22 cellular contexts compared by ENCODE assay signal in the genomic region with DNA sequence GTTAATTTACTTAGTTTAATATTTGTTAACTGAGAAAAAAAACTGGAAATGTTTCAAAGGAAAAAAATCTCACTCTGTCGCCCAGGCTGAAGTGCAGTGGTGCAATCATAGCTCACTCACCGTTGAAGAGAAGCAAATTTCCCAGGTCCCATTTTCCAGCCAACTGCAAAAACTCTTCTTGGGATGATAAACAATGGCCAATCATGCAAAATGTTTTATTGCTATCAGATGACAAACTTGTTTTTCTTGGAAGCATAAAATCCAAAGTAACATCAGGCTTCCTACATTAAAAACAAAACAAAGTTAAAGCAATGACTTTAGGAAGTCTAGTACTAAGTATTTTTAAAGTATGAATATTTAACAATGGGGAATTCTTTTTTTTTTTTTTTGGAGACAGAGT.
"Had no signal": no experiment of that assay in that cellular context is flagged by ENCODE, and none has a peak within 500 bp of the region (broad histone marks: within the 10 kb centered on the region; RNA-seq: fewer than 3 reads in every experiment).

No MANE protein-coding gene starts in this region.

- H3K4me3 ChIP-seq: ascending aorta, breast epithelium, esophagus squamous epithelium, gastroesophageal sphincter, heart left ventricle, mucosa of descending colon, psoas muscle, thyroid gland had no signal

- H3K9me3 ChIP-seq: ascending aorta, breast epithelium, esophagus squamous epithelium, gastroesophageal sphincter, heart left ventricle, mucosa of descending colon, psoas muscle, thyroid gland had no signal

- H3K27ac ChIP-seq: ascending aorta, breast epithelium, esophagus squamous epithelium, gastroesophageal sphincter, heart left ventricle, psoas muscle had no signal

- H3K4me1 ChIP-seq: breast epithelium, esophagus squamous epithelium, psoas muscle, thyroid gland had no signal

- H3K36me3 ChIP-seq: breast epithelium, thyroid gland had no signal

- ATAC-seq: activated CD8-positive, alpha-beta T cell treated with anti-CD3 and anti-CD28 coated beads, Interleukin-2, amount 10 ng/mL, durations not matched to agents 7 days and 5 days; gastroesophageal sphincter; heart left ventricle; mucosa of descending colon; psoas muscle; right cardiac atrium; stimulated activated effector memory CD8-positive, alpha-beta T cell treated with anti-CD3 and anti-CD28 coated beads, Interleukin-12 subunit alpha, Interleukin-12 subunit beta, amount 100 ng/mL, for 72 hours had no signal

- H3K27me3 ChIP-seq: ascending aorta, breast epithelium, esophagus squamous epithelium, gastroesophageal sphincter, heart left ventricle, thyroid gland had no signal

- DNase-seq: activated CD4-positive, alpha-beta T cell treated with anti-CD3 and anti-CD28 coated beads, Interleukin-2, amount 10 ng/mL, durations not matched to agents 7 days and 5 days; activated CD8-positive, alpha-beta T cell treated with anti-CD3 and anti-CD28 coated beads, Interleukin-2, amount 10 ng/mL, durations not matched to agents 7 days and 5 days; activated naive CD4-positive, alpha-beta T cell treated with anti-CD3 and anti-CD28 coated beads for 36 hours; activated T-cell treated with anti-CD3 and anti-CD28 coated beads, Interleukin-2, amount 50 U/mL, for 24 hours; cerebellar nuclear complex; cortex of kidney; effector CD8-positive, alpha-beta T cell; esophagus squamous epithelium; heart left ventricle; mucosa of descending colon; naive B cell; psoas muscle; small intestine; stimulated activated CD4-positive, alpha-beta T cell treated with anti-CD3 and anti-CD28 coated beads, Interleukin-4, amount 100 ng/mL, for 1 hour; T-helper 1 cell; T-helper 9 cell had no signal
